ENCODE assay signal across 8 cellular contexts in the genomic region with DNA sequence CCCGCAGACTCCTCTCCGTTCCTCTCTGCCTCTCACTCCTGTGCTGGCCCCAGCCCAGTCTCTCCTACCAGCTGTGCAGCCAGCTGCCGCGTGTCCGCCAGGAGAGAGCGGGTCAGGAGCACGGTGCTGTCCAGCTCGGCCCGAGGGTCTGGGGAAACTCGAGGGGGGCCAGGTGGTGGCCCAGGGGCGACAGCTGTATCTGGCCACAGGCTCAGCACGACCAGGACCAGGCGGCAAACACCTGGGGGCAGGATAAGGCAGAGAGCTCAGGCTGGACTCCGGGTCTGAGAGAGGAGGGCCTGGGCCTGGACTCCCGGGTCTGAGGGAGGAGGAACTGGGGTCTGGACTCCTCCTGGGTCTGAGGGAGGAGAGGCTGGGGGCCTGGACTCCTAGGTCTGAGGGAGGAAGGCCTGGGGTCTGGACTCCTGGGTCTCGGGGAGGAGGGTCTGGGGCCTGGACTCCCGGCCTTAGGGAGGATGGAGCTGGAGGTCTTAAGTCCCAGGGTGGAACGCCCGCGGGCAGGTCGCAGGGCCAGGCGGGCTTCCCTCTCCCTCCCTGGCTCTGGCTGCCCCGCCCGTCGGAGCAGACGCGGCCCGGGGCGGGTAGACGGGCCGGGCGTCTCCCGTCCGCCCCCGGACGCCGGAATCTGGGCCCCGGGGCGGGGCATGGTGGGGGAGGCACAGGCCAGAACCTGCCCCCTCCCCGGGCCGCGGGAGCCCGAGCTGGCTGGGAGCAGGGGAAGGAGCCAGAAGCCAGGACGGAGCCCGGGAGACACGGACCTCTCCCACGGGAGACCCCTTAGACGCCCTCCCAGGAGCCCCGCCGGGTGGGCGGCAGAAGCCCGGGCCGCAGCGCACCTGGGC. TPM values are rescaled to one million over a fixed set of nuclear protein-coding genes. Genes with fewer than 3 reads are reported as not detected.
DNase-seq lines count a peak whose midpoint lies in the region; ATAC-seq and TF ChIP-seq lines count a peak whose summit lies in the region.

No MANE protein-coding gene starts in this region.

- peak overlapping the region; percentile 62 for H3K4me3 ChIP-seq in HUES48 (ENCODE audit: low read depth, low read length)
- peak overlapping the region in 2 of 3 experiments; percentile 54 to 66 for H3K4me3 ChIP-seq in mammary epithelial cell (replicated peaks in 1 of 3; ENCODE audit: insufficient read depth in 1 of 3, low read depth in 2 of 3, low read length in 3 of 3)
- peak overlapping the region; percentile 69 for H3K4me3 ChIP-seq in mesodermal cell (ENCODE audit: extremely low read depth, insufficient read depth, low read length, poor library complexity, severe bottlenecking)

- H3K9ac ChIP-seq in HUES48 (ENCODE audit: low read depth, low read length), result no peak overlapping the region
- no peak overlapping the region for H3K9ac ChIP-seq in mammary epithelial cell (ENCODE audit: insufficient read depth, low read length)

- H3K9me3 ChIP-seq in HUES48 (ENCODE audit: control insufficient read depth, insufficient read depth, low read length) (no peaks in the 10 kb centered on the region), mammary epithelial cell (replicated peaks; ENCODE audit: insufficient read depth, low read length) (no peaks in the 10 kb centered on the region), mesodermal cell (ENCODE audit: control insufficient read depth, low read length) (no peaks in the 10 kb centered on the region)

- H3K4me2 ChIP-seq in mammary epithelial cell (ENCODE audit: insufficient read depth, low read depth, low read length), result peak overlapping the region; percentile 85

- H3K79me2 ChIP-seq in mammary epithelial cell (ENCODE audit: insufficient read depth, low read length), result no peaks in the 10 kb centered on the region

- H3K36me3 ChIP-seq in HUES48 (ENCODE audit: control insufficient read depth, insufficient read depth, low read length) (no peaks in the 10 kb centered on the region), mammary epithelial cell (ENCODE audit: insufficient read depth, low read length) (no peaks in the 10 kb centered on the region), mesodermal cell (ENCODE audit: control insufficient read depth, insufficient read depth, low read length) (peaks cover 40% of the 10 kb centered on the region)

- BruUV-seq in mammary epithelial cell (replicated peaks; lab: Mats Ljungman, UMichigan), result no TSS peak

- DNase-seq in CD1c-positive myeloid dendritic cell (ENCODE audit: extremely low spot score), result peak; percentile 72
- DNase-seq in mammary epithelial cell, result peak; percentile 57
- DNase-seq in NCI-H345 (lab: John Stamatoyannopoulos, UW), result no peak
- no peak for DNase-seq in Kasumi-1 (lab: John Stamatoyannopoulos, UW)

- peaks cover 42% of the 10 kb centered on the region for H3K27me3 ChIP-seq in HUES48 (ENCODE audit: control insufficient read depth, insufficient read depth, low read length)
- no peaks in the 10 kb centered on the region for H3K27me3 ChIP-seq in mammary epithelial cell (ENCODE audit: insufficient read depth, low read length)

- intact Hi-C loops in mammary epithelial cell (cut with micrococcal nuclease), result no loop called here

- 48% methylated on average over 15 of the region's 54 CpGs for whole genome bisulfite sequencing in mammary epithelial cell (ENCODE audit: low coverage, missing lambda C conversion rate)
- 15 to 28% methylated on average over 33 to 44 of the region's 54 CpGs for WGBS in mesodermal cell (ENCODE audit: insufficient coverage in 2 of 2), 2 experiments

- no peaks in the 10 kb centered on the region for H4K20me1 ChIP-seq in mammary epithelial cell (ENCODE audit: insufficient read depth, low read length)

- H3K4me1 ChIP-seq in HUES48 (ENCODE audit: control insufficient read depth, insufficient read depth, low read length), result peaks cover 22% of the 10 kb centered on the region
- H3K4me1 ChIP-seq in mammary epithelial cell (ENCODE audit: insufficient read depth, low read length), result peaks cover 27% of the 10 kb centered on the region
- H3K4me1 ChIP-seq in mesodermal cell (ENCODE audit: control insufficient read depth, insufficient read depth, low read length, poor library complexity, severe bottlenecking), result peaks cover 29% of the 10 kb centered on the region

- in situ Hi-C loops in mammary epithelial cell (cut with MboI; ENCODE audit: low sequenced_read_pairs in 2 of 2), result no loop called here

- CTCF ChIA-PET in mammary epithelial cell (lab: Charles Lee; ENCODE audit: low non-redundant PET), result no interaction called here

- H3K27ac ChIP-seq in HUES48 (ENCODE audit: low read depth, low read length) (no peak overlapping the region), mammary epithelial cell (ENCODE audit: insufficient read depth, low read depth, low read length) (no peak overlapping the region), mesodermal cell (ENCODE audit: low read depth, low read length, severe bottlenecking) (no peak overlapping the region)

- dilution Hi-C loops in mammary epithelial cell (cut with HindIII; ENCODE audit: low sequenced_read_pairs), result no loop called here

- ATAC-seq in GM19328 (IDR thresholded peaks at IDR 0.05; ENCODE audit: unreplicated experiment) (no peak), GM21786 (IDR thresholded peaks at IDR 0.05; ENCODE audit: unreplicated experiment) (no peak)

- H2AFZ ChIP-seq in mammary epithelial cell (ENCODE audit: low read depth, low read length), result peak overlapping the region; percentile 69

- no peak for TF ChIP-seq CTCF in mammary epithelial cell (conservative IDR thresholded peaks at IDR 0.05 in 1 of 2, IDR thresholded peaks at IDR 0.05 in 1 of 2; ENCODE audit: extremely low read depth in 1 of 2, insufficient read depth in 1 of 2, low read depth in 1 of 2, low read length in 2 of 2)

RNA-seq across cellular contexts. Expression of a gene that starts 1.3 kb away (rescaled TPM):
- total RNA-seq in mammary epithelial cell, result 1 to 10 TPM; 1.3 to 2.5 TPM
- 1.2 TPM for polyA plus RNA-seq in mammary epithelial cell
- polyA minus RNA-seq in mammary epithelial cell, result 0.88 TPM
- 33.4 TPM for polyA plus RNA-seq in mesodermal cell (2013, experiment 1 of 2)
- 27.1 TPM for polyA plus RNA-seq in mesodermal cell (2013, experiment 2 of 2)

RNA-seq across cellular contexts. Expression of a gene that starts 5.9 kb away (rescaled TPM):
- total RNA-seq in mammary epithelial cell, result not detected
- not detected for polyA plus RNA-seq in mammary epithelial cell
- polyA minus RNA-seq in mammary epithelial cell, result not detected
- polyA plus RNA-seq in mesodermal cell (2013, experiment 1 of 2), result 0.44 TPM
- 0.20 TPM for polyA plus RNA-seq in mesodermal cell (2013, experiment 2 of 2)

RNA-seq across cellular contexts. Expression of a gene that starts 7.7 kb away (rescaled TPM):
- total RNA-seq in mammary epithelial cell, result under 1 TPM in 1 of 2 donors, not detected in 1; 0.75 TPM
- not detected for polyA plus RNA-seq in mammary epithelial cell
- polyA minus RNA-seq in mammary epithelial cell, result not detected
- polyA plus RNA-seq in mesodermal cell (2013, experiment 1 of 2), result 1.8 TPM
- polyA plus RNA-seq in mesodermal cell (2013, experiment 2 of 2), result 3.9 TPM

RNA-seq across cellular contexts. Expression of a gene that starts 14.4 kb away (rescaled TPM):
- 1 to 10 TPM in 1 of 2 donors, under 1 TPM in 1; under 0.01 to 2.7 TPM for total RNA-seq in mammary epithelial cell
- 1.4 TPM for polyA plus RNA-seq in mammary epithelial cell
- 5.4 TPM for polyA minus RNA-seq in mammary epithelial cell
- 5.6 TPM for polyA plus RNA-seq in mesodermal cell (2013, experiment 1 of 2)
- 1.2 TPM for polyA plus RNA-seq in mesodermal cell (2013, experiment 2 of 2)

RNA-seq across cellular contexts. Expression of a gene that starts 15.2 kb away (rescaled TPM):
- total RNA-seq in mammary epithelial cell, result 10 to 100 TPM in 1 of 2 donors, 1 to 10 TPM in 1; 7.2 to 13.6 TPM
- 1.7 TPM for polyA plus RNA-seq in mammary epithelial cell
- 0.47 TPM for polyA minus RNA-seq in mammary epithelial cell
- polyA plus RNA-seq in mesodermal cell (2013, experiment 1 of 2), result not detected
- not detected for polyA plus RNA-seq in mesodermal cell (2013, experiment 2 of 2)

Comparison
In these comparisons a context has a peak if more than half of its experiments do, and no peak if none do; other contexts are left out.
1. DNase-seq: peak in CD1c-positive myeloid dendritic cell (single experiment) and mammary epithelial cell (single experiment); none in NCI-H345 (single experiment) and Kasumi-1 (0 of 2).
2. Peak in every context shown above with its lines, with median percentiles within 50 percentile points of each other: H3K4me3 ChIP-seq.